In genomic region chr17:81411305-81411704, GRCh38 we compare ENCODE assay signal across 18 cellular contexts. TPM values are rescaled to one million over a fixed set of nuclear protein-coding genes. Genes with fewer than 3 reads are reported as not detected.
DNase-seq lines count a peak whose midpoint lies in the region; ATAC-seq, FAIRE-seq and TF ChIP-seq lines count a peak whose summit lies in the region.
"Had no signal": no experiment of that assay in that cellular context is flagged by ENCODE, and none has a peak within 500 bp of the region (broad histone marks: within the 10 kb centered on the region; RNA-seq: fewer than 3 reads in every experiment).

No MANE protein-coding gene starts in this region.

- TF ChIP-seq RAD21 in K562 (CRISPR knock-in tag; conservative IDR thresholded peaks at IDR 0.05 in 1 of 2, IDR thresholded peaks at IDR 0.05 in 1 of 2) = no peak

- TF ChIP-seq EP300 in K562 (IDR thresholded peaks at IDR 0.05; ENCODE audit: low read length) = no peak

- no peak overlapping the region for H4K91ac ChIP-seq in neuronal stem cell (ENCODE audit: low read depth, low read length, poor library complexity)

- peak overlapping the region; percentile 83 for H3K27ac ChIP-seq in A673 (ENCODE audit: low read depth, low read length, poor library complexity, severe bottlenecking)
- H3K27ac ChIP-seq in CD8-positive, alpha-beta T cell (ENCODE audit: low read depth, low read length) = no peak overlapping the region
- H3K27ac ChIP-seq in K562 (ENCODE audit: extremely low read depth, low read depth, low read length) = no peak overlapping the region
- H3K27ac ChIP-seq in neuronal stem cell (replicated peaks; ENCODE audit: low read length) = no peak overlapping the region
- H3K27ac ChIP-seq in heart right ventricle = peak overlapping the region in 1 of 10 donors; percentile 49
- no peak overlapping the region for H3K27ac ChIP-seq in foreskin keratinocyte
- H3K27ac ChIP-seq: HL-60 had no signal

- peaks cover 2% of the 10 kb centered on the region for H3K9me1 ChIP-seq in K562 (ENCODE audit: control insufficient read depth, insufficient read depth, low read length)

- H2BK5ac ChIP-seq in neuronal stem cell (ENCODE audit: low read length) = no peak overlapping the region

- TF ChIP-seq CTCF in A673 (conservative IDR thresholded peaks at IDR 0.05; ENCODE audit: low read depth, low read length) = no peak
- TF ChIP-seq CTCF in CD8-positive, alpha-beta T cell (IDR thresholded peaks at IDR 0.05) = no peak
- no peak for TF ChIP-seq CTCF in K562 (IDR thresholded peaks at IDR 0.05 in 2 of 3, conservative IDR thresholded peaks at IDR 0.05 in 1 of 3; ENCODE audit: insufficient read depth in 2 of 3, low read depth in 1 of 3, low read length in 3 of 3)
- TF ChIP-seq CTCF in heart right ventricle (IDR thresholded peaks at IDR 0.05) = no peak
- no peak for TF ChIP-seq CTCF in foreskin keratinocyte (conservative IDR thresholded peaks at IDR 0.05)

- CTCF ChIA-PET in A673 (lab: Charles Lee) (no interaction called here), K562 (lab: Yijun Ruan, JAX; ENCODE audit: low intra/inter-chr PET ratio) (no interaction called here)
- CTCF ChIA-PET in CD8-positive, alpha-beta T cell (lab: Charles Lee) = interaction anchor here (1.0 to 1.4 kb wide), 3 partner anchors 9 to 73 kb away, joined by 3 read pairs; no protein-coding TSS in a partner anchor

- peaks cover 9% of the 10 kb centered on the region for H3K79me2 ChIP-seq in K562 (ENCODE audit: control insufficient read depth, insufficient read depth, low read length)

- DNase-seq in A673 (ENCODE audit: low spot score) (peak; percentile 76), K562 (ENCODE audit: extremely low read depth in 1 of 4, low spot score in 3 of 4) (no peak), neuronal stem cell (ENCODE audit: low spot score) (no peak), heart right ventricle (no peak), foreskin keratinocyte (no peak), midbrain (lab: John Stamatoyannopoulos, UW) (no peak)
- no peak for DNase-seq in CD8-positive, alpha-beta T cell
- DNase-seq: BE2C, DMS79 treated with DMSO at 0.1 percent for 48 hours, EL, GOT3, HFFc6, Kasumi-1 had no signal

- H3K4me1 ChIP-seq in A673 (ENCODE audit: insufficient read depth, low read length, poor library complexity, severe bottlenecking) = peaks cover 62% of the 10 kb centered on the region
- H3K4me1 ChIP-seq in CD8-positive, alpha-beta T cell (ENCODE audit: insufficient read depth, low read length) = peaks cover 30% of the 10 kb centered on the region
- H3K4me1 ChIP-seq in K562 (replicated peaks in 1 of 2; ENCODE audit: control insufficient read depth in 2 of 2, insufficient read depth in 2 of 2, low read length in 2 of 2) = peaks cover 21 to 88% of the 10 kb centered on the region in 2 experiments
- H3K4me1 ChIP-seq in neuronal stem cell (ENCODE audit: control insufficient read depth in 2 of 2, insufficient read depth in 1 of 2, low read depth in 1 of 2, low read length in 2 of 2) = peaks cover 18 to 22% of the 10 kb centered on the region in 2 donors
- H3K4me1 ChIP-seq in heart right ventricle = peaks cover 5 to 47% (median 32%) of the 10 kb centered on the region in 9 donors
- H3K4me1 ChIP-seq in foreskin keratinocyte = peaks cover 8% of the 10 kb centered on the region
- H3K4me1 ChIP-seq: HAP-1 had no signal

- H3K4ac ChIP-seq in neuronal stem cell (ENCODE audit: low read length) = no peak overlapping the region

- no peaks in the 10 kb centered on the region for H4K20me1 ChIP-seq in K562 (replicated peaks; ENCODE audit: control insufficient read depth, insufficient read depth, low read length)

- H3K9ac ChIP-seq in K562 (ENCODE audit: insufficient read depth in 1 of 2, low read depth in 2 of 2, low read length in 2 of 2) (peak overlapping the region in 1 of 2 experiments; percentile 80; a peak in 2 of 4 replicates), neuronal stem cell (ENCODE audit: low read depth, low read length, poor library complexity) (no peak overlapping the region)

- H3K9me3 Mint-ChIP-seq in CD8-positive, alpha-beta T cell = no peaks in the 10 kb centered on the region
- H3K9me3 Mint-ChIP-seq: HFFc6 had no signal

- no peak overlapping the region for H2BK12ac ChIP-seq in neuronal stem cell (ENCODE audit: low read length)

- peaks cover 15% of the 10 kb centered on the region for H3K4me1 Mint-ChIP-seq in CD8-positive, alpha-beta T cell (ENCODE audit: low read depth)

- peaks cover 40% of the 10 kb centered on the region for H3K79me1 ChIP-seq in neuronal stem cell (ENCODE audit: low read depth, low read length)

- H2AFZ ChIP-seq in K562 (ENCODE audit: low read depth, low read length) (no peak overlapping the region), neuronal stem cell (ENCODE audit: low read length) (no peak overlapping the region)

- H2BK120ac ChIP-seq in neuronal stem cell (ENCODE audit: low read depth, low read length) = no peak overlapping the region

- peak overlapping the region; percentile 80 for H3K23ac ChIP-seq in neuronal stem cell (ENCODE audit: low read depth, low read length, poor library complexity)

- no peak for ATAC-seq in CD8-positive, alpha-beta T cell
- ATAC-seq in K562 = no peak
- ATAC-seq in heart right ventricle = no peak
- ATAC-seq in foreskin keratinocyte = no peak

- in situ Hi-C loops in K562 (cut with MboI) = no loop called here

- no peaks in the 10 kb centered on the region for H3K36me3 Mint-ChIP-seq in CD8-positive, alpha-beta T cell

- peak overlapping the region; percentile 85 for H3K18ac ChIP-seq in neuronal stem cell (ENCODE audit: low read length)

- no peak overlapping the region for H3K4me3 ChIP-seq in A673 (ENCODE audit: low read depth, low read length, poor library complexity, severe bottlenecking)
- no peak overlapping the region for H3K4me3 ChIP-seq in CD8-positive, alpha-beta T cell (ENCODE audit: low read depth, low read length)
- H3K4me3 ChIP-seq in K562 = no peak overlapping the region
- no peak overlapping the region for H3K4me3 ChIP-seq in neuronal stem cell (ENCODE audit: low read length in 2 of 2)
- no peak overlapping the region for H3K4me3 ChIP-seq in heart right ventricle
- H3K4me3 ChIP-seq: HAP-1 had no signal

- peak overlapping the region; percentile 21 for H3K14ac ChIP-seq in neuronal stem cell (ENCODE audit: low read length)

- H2BK15ac ChIP-seq in neuronal stem cell (ENCODE audit: low read length) = no peak overlapping the region

- H3K27me3 ChIP-seq in A673 (replicated peaks; ENCODE audit: insufficient read depth, low read depth, low read length, poor library complexity) (no peaks in the 10 kb centered on the region), K562 (ENCODE audit: control insufficient read depth in 2 of 2, insufficient read depth in 2 of 2, low read length in 2 of 2) (no peaks in the 10 kb centered on the region; a peak in 1 of 5 replicates), neuronal stem cell (ENCODE audit: control insufficient read depth in 3 of 3, insufficient read depth in 3 of 3, low read depth in 1 of 3, low read length in 3 of 3) (peaks cover 0 to 2% (median 0%) of the 10 kb centered on the region in 3 experiments), heart right ventricle (no peaks in the 10 kb centered on the region), foreskin keratinocyte (no peaks in the 10 kb centered on the region)
- H3K27me3 ChIP-seq in CD8-positive, alpha-beta T cell (ENCODE audit: insufficient read depth, low read length) = peaks cover 3% of the 10 kb centered on the region
- H3K27me3 ChIP-seq: BE2C had no signal

- peak overlapping the region; percentile 5 for H3K4me3 Mint-ChIP-seq in CD8-positive, alpha-beta T cell
- H3K4me3 Mint-ChIP-seq: HFFc6 had no signal

- peaks cover 16% of the 10 kb centered on the region for H3K27me3 Mint-ChIP-seq in CD8-positive, alpha-beta T cell (ENCODE audit: low read depth)

- H3K4me2 ChIP-seq in K562 (ENCODE audit: insufficient read depth, low read length) (no peak overlapping the region), neuronal stem cell (ENCODE audit: insufficient read depth, low read length, poor library complexity, severe bottlenecking) (no peak overlapping the region)

- POLR2A ChIA-PET in A673 (lab: Charles Lee; ENCODE audit: low non-redundant PET) (interaction anchor here (0.6 kb wide), 1 partner anchor 889 kb away, joined by 4 read pairs; no protein-coding TSS in a partner anchor), K562 (lab: Yijun Ruan, JAX) (interaction anchor here (0.9 to 1.1 kb wide), 2 partner anchors 9 to 107 kb away, joined by 3 read pairs; no protein-coding TSS in a partner anchor)
- POLR2A ChIA-PET in CD8-positive, alpha-beta T cell (lab: Charles Lee) = interaction anchor here (2.2 kb wide), 1 partner anchor 11 kb away, joined by 9 read pairs; no protein-coding TSS in a partner anchor

- intact Hi-C loops in A673 (cut with micrococcal nuclease; ENCODE audit: unreplicated experiment) (no loop called here), K562 (cut with micrococcal nuclease) (no loop called here), heart right ventricle (cut with DNase I) (no loop called here)
- intact Hi-C loops in CD8-positive, alpha-beta T cell (cut with DNase I, micrococcal nuclease) = no loop called here

- TF ChIP-seq POLR2A in K562 (conservative IDR thresholded peaks at IDR 0.05) = no peak

- no peak overlapping the region for H3K27ac Mint-ChIP-seq in CD8-positive, alpha-beta T cell
- H3K27ac Mint-ChIP-seq: HFFc6 had no signal

- H3K9me3 ChIP-seq in A673 (ENCODE audit: low read depth, low read length, poor library complexity, severe bottlenecking) (no peaks in the 10 kb centered on the region), K562 (replicated peaks; ENCODE audit: control insufficient read depth, insufficient read depth, low read depth, low read length) (no peaks in the 10 kb centered on the region), neuronal stem cell (replicated peaks in 1 of 2; ENCODE audit: control insufficient read depth in 2 of 2, insufficient read depth in 1 of 2, low read depth in 1 of 2, low read length in 2 of 2) (no peaks in the 10 kb centered on the region), heart right ventricle (no peaks in the 10 kb centered on the region)
- no peaks in the 10 kb centered on the region for H3K9me3 ChIP-seq in CD8-positive, alpha-beta T cell (ENCODE audit: low read length)
- H3K9me3 ChIP-seq: BE2C, HAP-1 had no signal

- 79% methylated on average over 4 of the region's 8 CpGs for WGBS in K562 (ENCODE audit: insufficient coverage, low coverage, missing lambda C conversion rate)
- WGBS in neuronal stem cell (ENCODE audit: extremely low coverage in 2 of 2, insufficient read length in 2 of 2, insufficient replicate concordance in 1 of 2), 2 donors = no CpG with 5 or more reads among the region's 8 CpGs
- 75 to 82% methylated on average over 7 to 8 of the region's 8 CpGs for WGBS in heart right ventricle, 2 donors

- BruUV-seq in A673 (replicated peaks; lab: Mats Ljungman, UMichigan) (no TSS peak), K562 (replicated peaks; lab: Mats Ljungman, UMichigan) (no TSS peak)

- no peak for FAIRE-seq in K562 (lab: Jason Lieb, UNC)
- FAIRE-seq: G401.6, GM12891, GM19239 had no signal

- H3K36me3 ChIP-seq in A673 (ENCODE audit: insufficient read depth, low read length, poor library complexity, severe bottlenecking) = no peaks in the 10 kb centered on the region
- no peaks in the 10 kb centered on the region for H3K36me3 ChIP-seq in CD8-positive, alpha-beta T cell (ENCODE audit: insufficient read depth, low read length)
- no peaks in the 10 kb centered on the region for H3K36me3 ChIP-seq in K562 (ENCODE audit: control insufficient read depth, insufficient read depth, low read length)
- H3K36me3 ChIP-seq in neuronal stem cell (replicated peaks in 1 of 2; ENCODE audit: control insufficient read depth in 2 of 2, insufficient read depth in 2 of 2, low read length in 2 of 2) = peaks cover 0 to 3% of the 10 kb centered on the region in 2 donors
- no peaks in the 10 kb centered on the region for H3K36me3 ChIP-seq in heart right ventricle
- H3K36me3 ChIP-seq: BE2C, HAP-1 had no signal

- peak overlapping the region; percentile 97 for H2AK5ac ChIP-seq in neuronal stem cell (ENCODE audit: low read depth, low read length)

- H4K8ac ChIP-seq in neuronal stem cell (ENCODE audit: low read depth, low read length) = no peak overlapping the region

RNA-seq across cellular contexts. Expression of gene BAHCC1, which starts 16.0 kb away (rescaled TPM):
- total RNA-seq in A673 (2021) = 74.2 and 80.6 TPM in 2 replicates
- under 1 TPM; 0.08 to 0.24 TPM for total RNA-seq in CD8-positive, alpha-beta T cell
- total RNA-seq in K562 (2011; cell fraction: chromatin; rRNA removed; ENCODE audit: low replicate concordance) = 32.5 and 87.9 TPM in 2 replicates
- 48.6 and 57.5 TPM in 2 replicates for total RNA-seq in K562 (2011; cell fraction: nucleolus; rRNA removed)
- total RNA-seq in K562 (2011; cell fraction: nucleoplasm; rRNA removed) = 39.0 and 40.6 TPM in 2 replicates
- 11.1 and 13.9 TPM in 2 replicates for total RNA-seq in K562 (2014; rRNA removed)
- 2.1 and 2.6 TPM in 2 replicates for total RNA-seq in K562 (2014; rRNA removed; fragmentation: Illumina TruSeq; extraction: Trizol)
- 5.0 and 6.5 TPM in 2 replicates for total RNA-seq in K562 (2015; rRNA removed; fragmentation: Illumina TruSeq; extraction: Trizol)
- 20.8 and 26.9 TPM in 2 replicates for total RNA-seq in K562 (2021)
- 4.4 and 11.8 TPM in 2 replicates for polyA plus RNA-seq in K562 (2011; rRNA removed)
- 8.6 and 8.8 TPM in 2 replicates for polyA plus RNA-seq in K562 (2011; cell fraction: cytosol; rRNA removed)
- polyA plus RNA-seq in K562 (2011; cell fraction: nucleus; rRNA removed) = 112 and 139 TPM in 2 replicates
- polyA plus RNA-seq in K562 (2012) = 14.4 and 22.5 TPM in 2 replicates
- polyA plus RNA-seq in K562 (2014; fragmentation: Illumina TruSeq; extraction: Trizol) = 5.5 and 6.8 TPM in 2 replicates
- polyA plus RNA-seq in K562 (2014; fragmentation: Nextera tagmentation; extraction: Ambion mirVana) = under 1 TPM; 0.14 to 0.24 TPM
- 17.2 and 23.3 TPM in 2 replicates for polyA plus RNA-seq in K562 (2014; rRNA removed)
- 0.72 and 2.7 TPM in 2 replicates for polyA minus RNA-seq in K562 (2011; rRNA and poly(A)+ RNA removed)
- polyA minus RNA-seq in K562 (2011; cell fraction: cytosol; rRNA and poly(A)+ RNA removed) = 6.8 and 8.7 TPM in 2 replicates
- polyA minus RNA-seq in K562 (2011; cell fraction: nucleus; rRNA and poly(A)+ RNA removed) = 12.7 and 15.3 TPM in 2 replicates
- 15.9 TPM for polyA plus RNA-seq in neuronal stem cell (2013, experiment 1 of 2)
- polyA plus RNA-seq in neuronal stem cell (2013, experiment 2 of 2) = 17.5 TPM
- total RNA-seq in heart right ventricle = 10 to 100 TPM in 2 of 10 donors, 1 to 10 TPM in 8; 6.3 to 11.1 (median 9.2) TPM
- 10 to 100 TPM in 1 of 2 donors, 1 to 10 TPM in 1; 4.8 to 13.1 TPM for polyA plus RNA-seq in heart right ventricle
- total RNA-seq in foreskin keratinocyte = 4.4 and 5.6 TPM in 2 replicates
- 1.7 and 2.2 TPM in 2 replicates for polyA plus RNA-seq in foreskin keratinocyte
